In genomic region chr11:97756571-97757335, GRCh38 we compare ENCODE assay signal across 20 cellular contexts.
A peak's percentile ranks its signal among the peaks of the same experiment; 100 is the strongest.
DNase-seq lines count a peak whose midpoint lies in the region; ATAC-seq, FAIRE-seq and TF ChIP-seq lines count a peak whose summit lies in the region.
"Had no signal": no experiment of that assay in that cellular context is flagged by ENCODE, and none has a peak within 500 bp of the region (broad histone marks: within the 10 kb centered on the region; RNA-seq: fewer than 3 reads in every experiment).

No MANE protein-coding gene starts in this region.

- H3K9me3 ChIP-seq in trophoblast cell (ENCODE audit: insufficient read depth, low read depth, low read length), result peaks cover 3% of the 10 kb centered on the region

- CTCF ChIA-PET in Calu3 (lab: Charles Lee), result no interaction called here

- no peaks in the 10 kb centered on the region for H3K36me3 ChIP-seq in GM23338 (ENCODE audit: insufficient read depth)
- H3K36me3 ChIP-seq in bronchial epithelial cell (ENCODE audit: control insufficient read depth, insufficient read depth, low read length), result no peaks in the 10 kb centered on the region
- H3K36me3 ChIP-seq in trophoblast cell (ENCODE audit: control insufficient read depth in 1 of 2, insufficient read depth in 2 of 2, low read length in 2 of 2), result no peaks in the 10 kb centered on the region

- H2AK5ac ChIP-seq in trophoblast cell (ENCODE audit: low read length), result no peak overlapping the region

- H2BK5ac ChIP-seq in trophoblast cell (ENCODE audit: low read depth, low read length, poor library complexity), result no peak overlapping the region

- H3K27me3 Mint-ChIP-seq in GM23338 (ENCODE audit: insufficient read depth, low read depth, poor library complexity), result no peaks in the 10 kb centered on the region
- no peaks in the 10 kb centered on the region for H3K27me3 Mint-ChIP-seq in Calu3 (ENCODE audit: unreplicated experiment)
- H3K27me3 Mint-ChIP-seq: B cell; CD4-positive, CD25-positive, alpha-beta regulatory T cell; CD8-positive, alpha-beta memory T cell had no signal

- no peak overlapping the region for H3K14ac ChIP-seq in trophoblast cell (ENCODE audit: low read length)

- H3K27ac ChIP-seq in GM23338 (ENCODE audit: low read depth), result no peak overlapping the region
- H3K27ac ChIP-seq in trophoblast cell (ENCODE audit: low read depth, low read length), result no peak overlapping the region
- H3K27ac ChIP-seq: GM23248, HL-60, KMS-11 had no signal

- no peak overlapping the region for H4K91ac ChIP-seq in trophoblast cell (ENCODE audit: low read depth, low read length)

- WGBS in trophoblast cell (ENCODE audit: extremely low coverage, insufficient coverage, insufficient read length), result no CpG with 5 or more reads among the region's 4 CpGs

- no peak overlapping the region for H3K4ac ChIP-seq in trophoblast cell (ENCODE audit: low read depth, low read length)

- H3K79me1 ChIP-seq in trophoblast cell (ENCODE audit: low read length), result no peaks in the 10 kb centered on the region

- H4K20me1 ChIP-seq in GM23338 (replicated peaks; ENCODE audit: insufficient read depth), result no peaks in the 10 kb centered on the region

- no peaks in the 10 kb centered on the region for H3F3A ChIP-seq in GM23338 (replicated peaks; ENCODE audit: low read depth)

- no peaks in the 10 kb centered on the region; the same call in 2 of the 3 replicates for H3K4me1 Mint-ChIP-seq in GM23338
- H3K4me1 Mint-ChIP-seq in Calu3 (ENCODE audit: low read depth, unreplicated experiment), result no peaks in the 10 kb centered on the region
- H3K4me1 Mint-ChIP-seq: B cell; CD4-positive, CD25-positive, alpha-beta regulatory T cell; CD8-positive, alpha-beta memory T cell had no signal

- no peak overlapping the region for H3K4me3 Mint-ChIP-seq in GM23338
- H3K4me3 Mint-ChIP-seq in Calu3 (ENCODE audit: low read depth, unreplicated experiment), result no peak overlapping the region
- H3K4me3 Mint-ChIP-seq: B cell; CD4-positive, CD25-positive, alpha-beta regulatory T cell; CD8-positive, alpha-beta memory T cell had no signal

- H2BK12ac ChIP-seq in trophoblast cell (ENCODE audit: low read length), result no peak overlapping the region

- no peak overlapping the region for H2BK120ac ChIP-seq in trophoblast cell (ENCODE audit: insufficient read depth, low read length, poor library complexity)

- H3K9me2 ChIP-seq in GM23338 (ENCODE audit: insufficient read depth), result no peaks in the 10 kb centered on the region

- H3K9ac ChIP-seq in trophoblast cell (ENCODE audit: low read length), result no peak overlapping the region
- H3K9ac ChIP-seq: GM23248, KMS-11 had no signal

- peak overlapping the region; percentile 42; the same call in 1 of the 2 replicates for H3K27ac Mint-ChIP-seq in GM23338
- H3K27ac Mint-ChIP-seq in Calu3 (ENCODE audit: unreplicated experiment), result no peak overlapping the region
- H3K27ac Mint-ChIP-seq: B cell; CD4-positive, CD25-positive, alpha-beta regulatory T cell; CD8-positive, alpha-beta memory T cell had no signal

- H2AFZ ChIP-seq in GM23338 (no peak overlapping the region), trophoblast cell (ENCODE audit: insufficient read depth, low read length, poor library complexity) (no peak overlapping the region)
- H2AFZ ChIP-seq: GM23248 had no signal

- H3K4me3 ChIP-seq in GM23338 (no peak overlapping the region), bronchial epithelial cell (ENCODE audit: low read depth, low read length) (no peak overlapping the region), trophoblast cell (ENCODE audit: low read depth, low read length) (no peak overlapping the region)
- H3K4me3 ChIP-seq: GM12878, GM23248 had no signal

- no peak overlapping the region for H3K18ac ChIP-seq in trophoblast cell (ENCODE audit: low read length)

- intact Hi-C loops in Calu3 (cut with micrococcal nuclease; ENCODE audit: unreplicated experiment), result no loop called here

- no peaks in the 10 kb centered on the region for H3K36me3 Mint-ChIP-seq in GM23338 (ENCODE audit: low read depth)
- H3K36me3 Mint-ChIP-seq in Calu3 (ENCODE audit: insufficient read depth, unreplicated experiment), result no peaks in the 10 kb centered on the region
- H3K36me3 Mint-ChIP-seq: CD4-positive, CD25-positive, alpha-beta regulatory T cell; CD8-positive, alpha-beta memory T cell had no signal

- H3K4me2 ChIP-seq in GM23338, result no peak overlapping the region
- H3K4me2 ChIP-seq in trophoblast cell (ENCODE audit: low read length), result no peak overlapping the region
- H3K4me2 ChIP-seq: KMS-11 had no signal

- no peak for DNase-seq in GM23338 (ENCODE audit: low spot score)
- peak; percentile 11 for DNase-seq in M059J (ENCODE audit: low read depth)
- peak; percentile 65 for DNase-seq in bronchial epithelial cell (ENCODE audit: low read depth)
- DNase-seq in trophoblast cell, result peak; percentile 3 to 58
- DNase-seq in DMS114 treated with DMSO at 0.1 percent for 48 hours (lab: John Stamatoyannopoulos, UW; ENCODE audit: unreplicated experiment), result no peak
- no peak for DNase-seq in Calu3
- DNase-seq: C1 segment of cervical spinal cord; CD4-positive, CD25-positive, alpha-beta regulatory T cell; CD8-positive, alpha-beta memory T cell; COR-L47; DMS79 treated with DMSO at 0.1 percent for 48 hours; GM23248; HCEC 1CT had no signal

- H4K12ac ChIP-seq in trophoblast cell (ENCODE audit: low read depth, low read length), result no peak overlapping the region

- TF ChIP-seq CTCF in GM23338 (conservative IDR thresholded peaks at IDR 0.05; ENCODE audit: low read depth in 2 of 2) (no peak), bronchial epithelial cell (IDR thresholded peaks at IDR 0.05; ENCODE audit: insufficient read depth, low read length, severe bottlenecking) (no peak), Calu3 (IDR thresholded peaks at IDR 0.05; ENCODE audit: unreplicated experiment) (no peak)

- H4K8ac ChIP-seq in trophoblast cell (ENCODE audit: low read depth, low read length), result no peak overlapping the region

- H3K79me2 ChIP-seq in GM23338 (replicated peaks; ENCODE audit: insufficient read depth) (no peaks in the 10 kb centered on the region), trophoblast cell (ENCODE audit: control insufficient read depth, insufficient read depth, low read length, poor library complexity) (no peaks in the 10 kb centered on the region)

- H3K23ac ChIP-seq in trophoblast cell (ENCODE audit: low read length), result no peak overlapping the region

- peaks cover 6% of the 10 kb centered on the region; the same call in 1 of the 3 replicates for H3K9me3 Mint-ChIP-seq in GM23338
- peaks cover 6% of the 10 kb centered on the region for H3K9me3 Mint-ChIP-seq in Calu3 (ENCODE audit: low read depth, unreplicated experiment)

- ATAC-seq in GM23338, result no peak
- no peak for ATAC-seq in GM21367 (IDR thresholded peaks at IDR 0.05; ENCODE audit: unreplicated experiment)
- ATAC-seq: GM12878 had no signal

- FAIRE-seq in bronchial epithelial cell (lab: Jason Lieb, UNC), result no peak
- FAIRE-seq: GM12878, GM19239, H54 had no signal

- BruUV-seq in Calu3 (replicated peaks; lab: Mats Ljungman, UMichigan), result no TSS peak

- H3K27me3 ChIP-seq in GM23338 (ENCODE audit: insufficient read depth) (no peaks in the 10 kb centered on the region), bronchial epithelial cell (ENCODE audit: control insufficient read depth, insufficient read depth, low read length) (no peaks in the 10 kb centered on the region), trophoblast cell (ENCODE audit: insufficient read depth, low read length) (no peaks in the 10 kb centered on the region)

- no peaks in the 10 kb centered on the region for H3K4me1 ChIP-seq in GM23338 (ENCODE audit: insufficient read depth)
- H3K4me1 ChIP-seq in trophoblast cell (ENCODE audit: control insufficient read depth in 1 of 2, insufficient read depth in 2 of 2, low read length in 2 of 2), result no peaks in the 10 kb centered on the region

TF ChIP-seq in GM23338, 12 proteins besides CTCF, POLR2A, EP300 and RAD21 (continues in another document):
- TF ChIP-seq ZNF331 (CRISPR knock-in tag; IDR thresholded peaks at IDR 0.05; ENCODE audit: low read depth), result no peak
- TF ChIP-seq ZNF114 (CRISPR knock-in tag; IDR thresholded peaks at IDR 0.05), result no peak
- no peak for TF ChIP-seq EZH2phosphoT487 (IDR thresholded peaks at IDR 0.05; ENCODE audit: unreplicated experiment)

Comparison
In these comparisons a context has a peak if more than half of its experiments do, and no peak if none do; other contexts are left out.
1. DNase-seq: peak in M059J (single experiment), bronchial epithelial cell (single experiment) and trophoblast cell (2 of 2); none in GM23338 (single experiment), DMS114 treated with DMSO at 0.1 percent for 48 hours (single experiment) and Calu3 (single experiment).